In genomic region chr17:47224971-47225370, GRCh38 we compare ENCODE assay signal across 11 cellular contexts. TPM values are rescaled to one million over a fixed set of nuclear protein-coding genes. Genes with fewer than 3 reads are reported as not detected.
DNase-seq lines count a peak whose midpoint lies in the region; ATAC-seq and TF ChIP-seq lines count a peak whose summit lies in the region.
"Had no signal": no experiment of that assay in that cellular context is flagged by ENCODE, and none has a peak within 500 bp of the region (broad histone marks: within the 10 kb centered on the region; RNA-seq: fewer than 3 reads in every experiment).

No MANE protein-coding gene starts in this region.

- CTCF ChIA-PET in Calu3 (lab: Charles Lee): interaction anchor here (0.7 to 1.6 kb wide), 5 partner anchors 15 to 91 kb away, joined by 3 to 5 read pairs (median 3); no protein-coding TSS in a partner anchor
- CTCF ChIA-PET in MCF 10A (lab: Yijun Ruan, JAX): interaction anchor here (0.6 to 2.1 kb wide), 3 partner anchors 22 to 573 kb away, joined by 3 to 9 read pairs (median 3); no protein-coding TSS in a partner anchor
- CTCF ChIA-PET in activated naive CD4-positive, alpha-beta T cell treated with anti-CD3 and anti-CD28 coated beads, Interleukin-2, amount 10 ng/mL, durations not matched to agents 7 days and 5 days (lab: Charles Lee): no interaction called here

- intact Hi-C loops in Calu3 (cut with micrococcal nuclease; ENCODE audit: unreplicated experiment): no loop called here
- intact Hi-C loops in MCF 10A (cut with micrococcal nuclease): no loop called here

- peaks cover 51% of the 10 kb centered on the region for H3K4me1 Mint-ChIP-seq in Calu3 (ENCODE audit: low read depth, unreplicated experiment)
- peaks cover 30% of the 10 kb centered on the region for H3K4me1 Mint-ChIP-seq in MCF 10A (ENCODE audit: insufficient read depth, unreplicated experiment)
- H3K4me1 Mint-ChIP-seq in activated naive CD4-positive, alpha-beta T cell treated with anti-CD3 and anti-CD28 coated beads, Interleukin-2, amount 10 ng/mL, durations not matched to agents 7 days and 5 days: peaks cover 29% of the 10 kb centered on the region

- ATAC-seq in HG03378 (IDR thresholded peaks at IDR 0.05; ENCODE audit: unreplicated experiment) (no peak), GM19324 (IDR thresholded peaks at IDR 0.05; ENCODE audit: low FRiP score, unreplicated experiment) (no peak)

- H3K36me3 Mint-ChIP-seq in Calu3 (ENCODE audit: insufficient read depth, unreplicated experiment) (no peaks in the 10 kb centered on the region), MCF 10A (ENCODE audit: insufficient read depth, unreplicated experiment) (no peaks in the 10 kb centered on the region)
- no peaks in the 10 kb centered on the region for H3K36me3 Mint-ChIP-seq in activated naive CD4-positive, alpha-beta T cell treated with anti-CD3 and anti-CD28 coated beads, Interleukin-2, amount 10 ng/mL, durations not matched to agents 7 days and 5 days

- no TSS peak for BruUV-seq in Calu3 (replicated peaks; lab: Mats Ljungman, UMichigan)
- BruUV-seq in MCF 10A (replicated peaks; lab: Mats Ljungman, UMichigan): no TSS peak

- no peak overlapping the region for H3K4me3 Mint-ChIP-seq in Calu3 (ENCODE audit: low read depth, unreplicated experiment)
- no peak overlapping the region for H3K4me3 Mint-ChIP-seq in MCF 10A (ENCODE audit: unreplicated experiment)
- no peak overlapping the region for H3K4me3 Mint-ChIP-seq in activated naive CD4-positive, alpha-beta T cell treated with anti-CD3 and anti-CD28 coated beads, Interleukin-2, amount 10 ng/mL, durations not matched to agents 7 days and 5 days

- H3K27ac Mint-ChIP-seq in Calu3 (ENCODE audit: unreplicated experiment): peak overlapping the region; percentile 55
- H3K27ac Mint-ChIP-seq in MCF 10A (ENCODE audit: low read depth, unreplicated experiment): peak overlapping the region; percentile 90
- no peak overlapping the region for H3K27ac Mint-ChIP-seq in activated naive CD4-positive, alpha-beta T cell treated with anti-CD3 and anti-CD28 coated beads, Interleukin-2, amount 10 ng/mL, durations not matched to agents 7 days and 5 days

- H3K27ac ChIP-seq in skin epidermis: peak overlapping the region in 19 of 21 experiments; percentile 9 to 87 (median 69)
- H3K27ac ChIP-seq: neutrophil had no signal

- DNase-seq in Calu3 (no peak), MCF 10A (ENCODE audit: unreplicated experiment) (no peak), left kidney (ENCODE audit: low read depth, low spot score) (peak; percentile 54), G401 (ENCODE audit: low spot score) (no peak)
- no peak for DNase-seq in activated naive CD4-positive, alpha-beta T cell treated with anti-CD3 and anti-CD28 coated beads, Interleukin-2, amount 10 ng/mL, durations not matched to agents 7 days and 5 days
- DNase-seq: GOT3, NCI-H526 had no signal

- peaks cover 2% of the 10 kb centered on the region for H3K9me3 Mint-ChIP-seq in Calu3 (ENCODE audit: low read depth, unreplicated experiment)
- H3K9me3 Mint-ChIP-seq in MCF 10A (ENCODE audit: unreplicated experiment): no peaks in the 10 kb centered on the region
- peaks cover 6% of the 10 kb centered on the region for H3K9me3 Mint-ChIP-seq in activated naive CD4-positive, alpha-beta T cell treated with anti-CD3 and anti-CD28 coated beads, Interleukin-2, amount 10 ng/mL, durations not matched to agents 7 days and 5 days

- TF ChIP-seq CTCF in Calu3 (IDR thresholded peaks at IDR 0.05; ENCODE audit: unreplicated experiment): no peak
- no peak for TF ChIP-seq CTCF in MCF 10A (IDR thresholded peaks at IDR 0.05; ENCODE audit: unreplicated experiment)

- POLR2A ChIA-PET in MCF 10A (lab: Yijun Ruan, JAX): interaction anchor here (0.7 to 1.8 kb wide), 5 partner anchors 11 to 89 kb away, joined by 3 to 5 read pairs (median 4); partner anchors contain the start of gene CDC27

- in situ Hi-C loops in G401 (cut with HindIII; ENCODE audit: low sequenced_read_pairs): no loop called here

- no peak overlapping the region for H3K4me3 ChIP-seq in skin epidermis

- H3K27me3 Mint-ChIP-seq in Calu3 (ENCODE audit: unreplicated experiment): no peaks in the 10 kb centered on the region
- H3K27me3 Mint-ChIP-seq in MCF 10A (ENCODE audit: insufficient read depth, unreplicated experiment): no peaks in the 10 kb centered on the region
- H3K27me3 Mint-ChIP-seq in activated naive CD4-positive, alpha-beta T cell treated with anti-CD3 and anti-CD28 coated beads, Interleukin-2, amount 10 ng/mL, durations not matched to agents 7 days and 5 days: peaks cover 52% of the 10 kb centered on the region

RNA-seq across cellular contexts. Expression of gene MYL4, which starts 15.8 kb away (rescaled TPM):
- total RNA-seq in Calu3 (2022) (not detected in 2 replicates), MCF 10A (2022) (not detected in 2 replicates)
- total RNA-seq in G401 (2014; rRNA removed; shearing (Covaris generic)): not detected in 2 replicates

RNA-seq across cellular contexts. Expression of gene ITGB3, which starts 28.7 kb away (rescaled TPM):
- total RNA-seq in Calu3 (2022): 0.68 TPM in 1 of 2 replicates, not detected in the other
- total RNA-seq in MCF 10A (2022): 0.98 and 1.1 TPM in 2 replicates
- total RNA-seq in G401 (2014; rRNA removed; shearing (Covaris generic)): not detected in 2 replicates

RNA-seq across cellular contexts. Expression of gene CDC27, which starts 35.9 kb away (rescaled TPM):
- total RNA-seq in Calu3 (2022): 132 and 133 TPM in 2 replicates
- 141 and 143 TPM in 2 replicates for total RNA-seq in MCF 10A (2022)
- 59.3 and 103 TPM in 2 replicates for total RNA-seq in G401 (2014; rRNA removed; shearing (Covaris generic))
